In genomic region chr16:27254262-27254811, GRCh38 we compare ENCODE assay signal across 10 cellular contexts. TPM values are rescaled to one million over a fixed set of nuclear protein-coding genes. Genes with fewer than 3 reads are reported as not detected.
DNase-seq lines count a peak whose midpoint lies in the region; ATAC-seq and TF ChIP-seq lines count a peak whose summit lies in the region.
"Had no signal": no experiment of that assay in that cellular context is flagged by ENCODE, and none has a peak within 500 bp of the region (broad histone marks: within the 10 kb centered on the region; RNA-seq: fewer than 3 reads in every experiment).

No MANE protein-coding gene starts in this region.

- intact Hi-C loops in activated T-helper 2 cell treated with anti-CD3 and anti-CD28 coated beads, Interferon-gamma antibody, Interleukin-2, Interleukin-4, amounts not matched to agents 10 μg/mL and 5 μg/mL and 100 μg/mL, durations not matched to agents 14 hours and 24 hours and 36 hours (cut with micrococcal nuclease), result loop anchor here (1.0 kb wide), 1 partner anchor 9 kb away; no protein-coding TSS in a partner anchor
- intact Hi-C loops in sigmoid colon (cut with DNase I), result no loop called here

- H3K4me1 ChIP-seq in sigmoid colon, result peaks cover 0 to 56% (median 48%) of the 10 kb centered on the region in 4 donors

- H3K4me3 Mint-ChIP-seq in activated T-helper 2 cell treated with anti-CD3 and anti-CD28 coated beads, Interferon-gamma antibody, Interleukin-2, Interleukin-4, amounts not matched to agents 10 μg/mL and 5 μg/mL and 100 μg/mL, durations not matched to agents 14 hours and 24 hours and 36 hours (ENCODE audit: low read depth), result peak overlapping the region; percentile 55

- WGBS in sigmoid colon, 2 donors, result 73 to 82% methylated on average over 3 of the region's 3 CpGs

- H3K36me3 ChIP-seq in sigmoid colon, result peaks cover 0 to 19% (median 3%) of the 10 kb centered on the region in 4 donors

- peak in 2 of 4 donors; percentile 52 to 87 for TF ChIP-seq EP300 in sigmoid colon (IDR thresholded peaks at IDR 0.05)

- H3K9me3 Mint-ChIP-seq in activated T-helper 2 cell treated with anti-CD3 and anti-CD28 coated beads, Interferon-gamma antibody, Interleukin-2, Interleukin-4, amounts not matched to agents 10 μg/mL and 5 μg/mL and 100 μg/mL, durations not matched to agents 14 hours and 24 hours and 36 hours, result no peaks in the 10 kb centered on the region

- TF ChIP-seq POLR2A in sigmoid colon (IDR thresholded peaks at IDR 0.05), result no peak

- no peaks in the 10 kb centered on the region for H3K27me3 Mint-ChIP-seq in activated T-helper 2 cell treated with anti-CD3 and anti-CD28 coated beads, Interferon-gamma antibody, Interleukin-2, Interleukin-4, amounts not matched to agents 10 μg/mL and 5 μg/mL and 100 μg/mL, durations not matched to agents 14 hours and 24 hours and 36 hours (ENCODE audit: low read depth)

- ATAC-seq in GM18907 (IDR thresholded peaks at IDR 0.05; ENCODE audit: unreplicated experiment), result peak; percentile 64
- ATAC-seq in HG02884 (IDR thresholded peaks at IDR 0.05; ENCODE audit: unreplicated experiment), result peak; percentile 52

- H3K4me3 ChIP-seq in sigmoid colon, result no peak overlapping the region
- H3K4me3 ChIP-seq: lung had no signal

- H3K27me3 ChIP-seq in sigmoid colon, result no peaks in the 10 kb centered on the region

- peaks cover 79% of the 10 kb centered on the region for H3K36me3 Mint-ChIP-seq in activated T-helper 2 cell treated with anti-CD3 and anti-CD28 coated beads, Interferon-gamma antibody, Interleukin-2, Interleukin-4, amounts not matched to agents 10 μg/mL and 5 μg/mL and 100 μg/mL, durations not matched to agents 14 hours and 24 hours and 36 hours (ENCODE audit: low read depth)

- no peaks in the 10 kb centered on the region for H3K9me3 ChIP-seq in sigmoid colon

- TF ChIP-seq CTCF in sigmoid colon (IDR thresholded peaks at IDR 0.05), result no peak

- DNase-seq in activated T-helper 2 cell treated with anti-CD3 and anti-CD28 coated beads, Interferon-gamma antibody, Interleukin-2, Interleukin-4, amounts not matched to agents 10 μg/mL and 5 μg/mL and 100 μg/mL, durations not matched to agents 14 hours and 24 hours and 36 hours (ENCODE audit: low spot score), result no peak
- DNase-seq in sigmoid colon (no peak), NCI-H2196 treated with DMSO at 0.1 percent for 48 hours (lab: John Stamatoyannopoulos, UW; ENCODE audit: unreplicated experiment) (no peak), NCI-H128 (lab: John Stamatoyannopoulos, UW; ENCODE audit: unreplicated experiment) (no peak), LoVo (ENCODE audit: low spot score) (no peak), NCI-H1930 (lab: John Stamatoyannopoulos, UW) (no peak)
- DNase-seq: NCI-H345 had no signal

- peak overlapping the region; percentile 97 for H3K27ac Mint-ChIP-seq in activated T-helper 2 cell treated with anti-CD3 and anti-CD28 coated beads, Interferon-gamma antibody, Interleukin-2, Interleukin-4, amounts not matched to agents 10 μg/mL and 5 μg/mL and 100 μg/mL, durations not matched to agents 14 hours and 24 hours and 36 hours

- peak overlapping the region; percentile 59 to 86 (median 81) for H3K27ac ChIP-seq in sigmoid colon

- peaks cover 82% of the 10 kb centered on the region for H3K4me1 Mint-ChIP-seq in activated T-helper 2 cell treated with anti-CD3 and anti-CD28 coated beads, Interferon-gamma antibody, Interleukin-2, Interleukin-4, amounts not matched to agents 10 μg/mL and 5 μg/mL and 100 μg/mL, durations not matched to agents 14 hours and 24 hours and 36 hours (ENCODE audit: low read depth)

RNA-seq across cellular contexts. Expression of gene NSMCE1, which starts 14.2 kb away (rescaled TPM):
- 186 and 189 TPM in 2 replicates for total RNA-seq in activated T-helper 2 cell treated with anti-CD3 and anti-CD28 coated beads, Interferon-gamma antibody, Interleukin-2, Interleukin-4, amounts not matched to agents 10 μg/mL and 5 μg/mL and 100 μg/mL, durations not matched to agents 14 hours and 24 hours and 36 hours
- total RNA-seq in sigmoid colon, result 10 to 100 TPM; 32.5 to 51.0 (median 45.1) TPM
- 10 to 100 TPM; 54.7 to 65.2 (median 64.2) TPM for polyA plus RNA-seq in sigmoid colon

RNA-seq across cellular contexts. Expression of gene KDM8, which starts 51.0 kb away (rescaled TPM):
- 13.5 and 17.3 TPM in 2 replicates for total RNA-seq in activated T-helper 2 cell treated with anti-CD3 and anti-CD28 coated beads, Interferon-gamma antibody, Interleukin-2, Interleukin-4, amounts not matched to agents 10 μg/mL and 5 μg/mL and 100 μg/mL, durations not matched to agents 14 hours and 24 hours and 36 hours
- 1 to 10 TPM; 2.5 to 6.8 (median 3.7) TPM for total RNA-seq in sigmoid colon
- polyA plus RNA-seq in sigmoid colon, result 1 to 10 TPM; 5.1 to 5.4 (median 5.4) TPM

RNA-seq across cellular contexts. Expression of gene IL4R, which starts 59.4 kb away (rescaled TPM):
- total RNA-seq in activated T-helper 2 cell treated with anti-CD3 and anti-CD28 coated beads, Interferon-gamma antibody, Interleukin-2, Interleukin-4, amounts not matched to agents 10 μg/mL and 5 μg/mL and 100 μg/mL, durations not matched to agents 14 hours and 24 hours and 36 hours, result 434 and 437 TPM in 2 replicates
- total RNA-seq in sigmoid colon, result 100 to 1,000 TPM in 2 of 4 donors, 10 to 100 TPM in 2; 54.6 to 177 (median 102) TPM
- polyA plus RNA-seq in sigmoid colon, result 100 to 1,000 TPM in 1 of 3 donors, 10 to 100 TPM in 2; 16.9 to 105 (median 19.8) TPM
